Comparison of ENCODE assay signal across 1 cellular context in the genomic region with DNA sequence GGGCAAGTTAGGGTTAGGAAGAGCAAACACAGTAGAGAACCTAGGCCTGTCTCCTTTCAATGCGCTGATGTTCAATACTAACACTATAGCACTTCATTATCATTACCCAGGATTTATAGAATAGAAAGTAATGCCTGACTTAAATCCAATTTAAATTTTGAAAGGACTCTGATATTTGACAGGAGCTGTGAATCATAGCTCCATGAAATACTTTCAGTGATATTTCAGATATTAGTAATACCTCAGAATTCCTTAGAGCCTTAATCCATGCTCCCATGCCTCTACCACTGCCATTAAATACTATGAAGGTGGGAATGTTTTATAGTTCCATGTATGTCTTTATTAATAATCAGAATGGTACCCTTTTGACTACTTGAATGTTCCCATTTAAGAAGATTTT.
TF ChIP-seq lines count a peak whose summit lies in the region.

No MANE protein-coding gene starts in this region.

TF ChIP-seq in IMR-90, 13 proteins besides CTCF, POLR2A, EP300 and RAD21:
- TF ChIP-seq FOS (IDR thresholded peaks at IDR 0.05; ENCODE audit: low read depth, low read length) (no peak), NFE2L2 (IDR thresholded peaks at IDR 0.05; ENCODE audit: low read depth, low read length) (no peak), SMC3 (IDR thresholded peaks at IDR 0.05; ENCODE audit: low read depth, low read length) (no peak)
- TF ChIP-seq, protein P1, sequence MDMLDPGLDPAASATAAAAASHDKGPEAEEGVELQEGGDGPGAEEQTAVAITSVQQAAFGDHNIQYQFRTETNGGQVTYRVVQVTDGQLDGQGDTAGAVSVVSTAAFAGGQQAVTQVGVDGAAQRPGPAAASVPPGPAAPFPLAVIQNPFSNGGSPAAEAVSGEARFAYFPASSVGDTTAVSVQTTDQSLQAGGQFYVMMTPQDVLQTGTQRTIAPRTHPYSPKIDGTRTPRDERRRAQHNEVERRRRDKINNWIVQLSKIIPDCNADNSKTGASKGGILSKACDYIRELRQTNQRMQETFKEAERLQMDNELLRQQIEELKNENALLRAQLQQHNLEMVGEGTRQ (IDR thresholded peaks at IDR 0.05; ENCODE audit: low read depth, low read length) = no peak
